In the genomic region with DNA sequence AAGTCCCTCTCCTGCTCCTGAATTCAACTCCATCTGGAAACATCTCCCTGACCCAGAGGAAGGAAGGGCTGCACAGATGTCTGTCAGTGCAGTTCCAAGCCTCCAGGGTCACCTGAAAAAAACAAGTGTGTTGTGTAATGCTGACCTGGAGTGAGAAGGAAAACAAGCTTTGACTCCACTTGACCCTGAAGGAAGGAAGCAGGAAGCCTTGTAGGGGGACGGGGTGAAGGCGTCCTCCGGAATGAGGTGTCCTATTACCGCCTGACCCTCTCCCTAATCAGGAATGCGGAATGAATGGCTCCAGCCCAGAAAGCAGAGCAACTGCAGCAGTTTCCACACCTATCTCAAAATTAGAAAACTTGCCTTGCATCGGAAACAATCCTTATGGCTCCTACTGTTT, we compare ENCODE assay signal across 20 cellular contexts. TPM values are rescaled to one million over a fixed set of nuclear protein-coding genes. Genes with fewer than 3 reads are reported as not detected.
A peak's percentile ranks its signal among the peaks of the same experiment; 100 is the strongest.
DNase-seq lines count a peak whose midpoint lies in the region; ATAC-seq and TF ChIP-seq lines count a peak whose summit lies in the region.
"Had no signal": no experiment of that assay in that cellular context is flagged by ENCODE, and none has a peak within 500 bp of the region (broad histone marks: within the 10 kb centered on the region; RNA-seq: fewer than 3 reads in every experiment).

No MANE protein-coding gene starts in this region.

- H4K8ac ChIP-seq in mesendoderm (ENCODE audit: low read depth, low read length) = no peak overlapping the region

- no peaks in the 10 kb centered on the region for H3K27me3 Mint-ChIP-seq in Calu3 (ENCODE audit: unreplicated experiment)

- no peak for TF ChIP-seq CTCF in Calu3 (IDR thresholded peaks at IDR 0.05; ENCODE audit: unreplicated experiment)

- intact Hi-C loops in Calu3 (cut with micrococcal nuclease; ENCODE audit: unreplicated experiment) = no loop called here
- intact Hi-C loops in right cardiac atrium (cut with DNase I) = no loop called here

- no peak overlapping the region for H3K4me3 ChIP-seq in right cardiac atrium (ENCODE audit: low read length)
- no peak overlapping the region for H3K4me3 ChIP-seq in mesendoderm (ENCODE audit: low read length)

- no peak overlapping the region for H3K18ac ChIP-seq in mesendoderm (ENCODE audit: low read length)

- no peak overlapping the region for H3K23ac ChIP-seq in mesendoderm (ENCODE audit: low read length)

- H4K5ac ChIP-seq in mesendoderm (ENCODE audit: low read length) = peak overlapping the region; percentile 33

- H3K4me1 Mint-ChIP-seq in Calu3 (ENCODE audit: low read depth, unreplicated experiment) = peaks cover 84% of the 10 kb centered on the region
- H3K4me1 Mint-ChIP-seq: CD14-positive monocyte had no signal

- no peaks in the 10 kb centered on the region for H3K9me3 ChIP-seq in right cardiac atrium (ENCODE audit: control insufficient read depth, low read length)

- H2BK15ac ChIP-seq in mesendoderm (replicated peaks; ENCODE audit: low read depth) = no peak overlapping the region

- BruUV-seq in Calu3 (replicated peaks; lab: Mats Ljungman, UMichigan) = no TSS peak

- H3K56ac ChIP-seq in mesendoderm (ENCODE audit: low read length) = peak overlapping the region; percentile 65

- H3K4me1 ChIP-seq in right cardiac atrium (ENCODE audit: control insufficient read depth, insufficient read depth, low read length) (peaks cover 2% of the 10 kb centered on the region), mesendoderm (ENCODE audit: control insufficient read depth, low read depth, low read length) (peaks cover 6% of the 10 kb centered on the region)

- H3K27me3 ChIP-seq in right cardiac atrium (ENCODE audit: control insufficient read depth, insufficient read depth) (no peaks in the 10 kb centered on the region), mesendoderm (ENCODE audit: insufficient read depth, low read length, poor library complexity) (no peaks in the 10 kb centered on the region)

- H3K4ac ChIP-seq in mesendoderm (ENCODE audit: low read depth, low read length) = no peak overlapping the region

- no peak overlapping the region for H2BK5ac ChIP-seq in mesendoderm (ENCODE audit: low read length)

- peak overlapping the region; percentile 17 for H3K4me3 Mint-ChIP-seq in Calu3 (ENCODE audit: low read depth, unreplicated experiment)
- H3K4me3 Mint-ChIP-seq: CD14-positive monocyte had no signal

- DNase-seq in Calu3 (peak; percentile 76), amniotic epithelial cell (ENCODE audit: low read depth) (peak; percentile 15), right cardiac atrium (no peak), mesendoderm (peak; percentile 77), HCEC 1CT (no peak), SHP77 treated with DMSO at 0.1 percent for 48 hours (lab: John Stamatoyannopoulos, UW) (no peak), 8988T (no peak), NCI-H2227 (lab: John Stamatoyannopoulos, UW; ENCODE audit: unreplicated experiment) (no peak)
- DNase-seq: activated CD4-positive, alpha-beta T cell treated with anti-CD3 and anti-CD28 coated beads for 48 hours; cortex of kidney; erythroblast; glutamatergic neuron; GOT3; KBM-7; NCI-H1092; NCI-H774; stimulated activated CD4-positive, alpha-beta T cell treated with anti-CD3 and anti-CD28 coated beads, Interleukin-15, amount 100 ng/mL, for 24 hours; stimulated activated naive CD4-positive, alpha-beta T cell treated with Interleukin-2 at 50 U/mL for 16 hours had no signal

- no peaks in the 10 kb centered on the region for H3K79me1 ChIP-seq in mesendoderm (ENCODE audit: low read length)

- no peak overlapping the region for H3K4me2 ChIP-seq in mesendoderm (ENCODE audit: low read length)

- H3K27ac Mint-ChIP-seq in Calu3 (ENCODE audit: unreplicated experiment) = peak overlapping the region; percentile 81
- H3K27ac Mint-ChIP-seq: CD14-positive monocyte had no signal

- H3K27ac ChIP-seq in right cardiac atrium (ENCODE audit: low read length) (peak overlapping the region; percentile 5), mesendoderm (ENCODE audit: low read depth, low read length) (no peak overlapping the region)

- no peak overlapping the region for H3K9ac ChIP-seq in mesendoderm (ENCODE audit: low read length)

- CTCF ChIA-PET in Calu3 (lab: Charles Lee) = interaction anchor here (1.5 kb wide), 1 partner anchor 10 kb away, joined by 9 read pairs; no protein-coding TSS in a partner anchor

- 61% methylated on average over 6 of the region's 6 CpGs for WGBS in right cardiac atrium
- WGBS in mesendoderm (ENCODE audit: extremely low coverage, insufficient coverage, low lambda C conversion rate) = no CpG with 5 or more reads among the region's 6 CpGs

- H3K36me3 Mint-ChIP-seq in Calu3 (ENCODE audit: insufficient read depth, unreplicated experiment) = peaks cover 11% of the 10 kb centered on the region
- H3K36me3 Mint-ChIP-seq: CD14-positive monocyte had no signal

- H3K36me3 ChIP-seq in mesendoderm (ENCODE audit: control insufficient read depth, insufficient read depth, low read length) = no peaks in the 10 kb centered on the region

- H3K9me3 Mint-ChIP-seq in Calu3 (ENCODE audit: low read depth, unreplicated experiment) = no peaks in the 10 kb centered on the region

- H2BK120ac ChIP-seq in mesendoderm (ENCODE audit: low read depth, low read length) = no peak overlapping the region

- no peaks in the 10 kb centered on the region for H3K79me2 ChIP-seq in mesendoderm (ENCODE audit: control insufficient read depth, insufficient read depth, low read length)

- H2AK5ac ChIP-seq in mesendoderm (ENCODE audit: low read length) = no peak overlapping the region

- ATAC-seq in right cardiac atrium = peak; percentile 71 to 89
- ATAC-seq: Panc1 had no signal

RNA-seq across cellular contexts. Expression of a gene that starts 13.9 kb away (rescaled TPM):
- 0.07 and 0.24 TPM in 2 replicates for total RNA-seq in Calu3 (2022)
- total RNA-seq in right cardiac atrium = 10 to 100 TPM; 27.1 to 61.9 (median 40.4) TPM
- 23.9 TPM for polyA plus RNA-seq in right cardiac atrium
- 0.14 TPM for polyA plus RNA-seq in mesendoderm (2013, experiment 1 of 2)
- 0.07 TPM for polyA plus RNA-seq in mesendoderm (2013, experiment 2 of 2)
- polyA plus RNA-seq: CD14-positive monocyte had no signal

Comparison
In these comparisons a context has a peak if more than half of its experiments do, and no peak if none do; other contexts are left out.
1. DNase-seq: peak in Calu3 (single experiment), amniotic epithelial cell (single experiment) and mesendoderm (single experiment); none in right cardiac atrium (0 of 3), HCEC 1CT (single experiment), SHP77 treated with DMSO at 0.1 percent for 48 hours (single experiment), 8988T (single experiment) and NCI-H2227 (single experiment).
2. RNA of a gene that starts 13.9 kb away (total RNA-seq): 27.1 to 61.9 TPM in right cardiac atrium; 0.07 to 0.24 TPM in Calu3; every median in the first group is over 10 times any median in the second.